In the genomic region with DNA sequence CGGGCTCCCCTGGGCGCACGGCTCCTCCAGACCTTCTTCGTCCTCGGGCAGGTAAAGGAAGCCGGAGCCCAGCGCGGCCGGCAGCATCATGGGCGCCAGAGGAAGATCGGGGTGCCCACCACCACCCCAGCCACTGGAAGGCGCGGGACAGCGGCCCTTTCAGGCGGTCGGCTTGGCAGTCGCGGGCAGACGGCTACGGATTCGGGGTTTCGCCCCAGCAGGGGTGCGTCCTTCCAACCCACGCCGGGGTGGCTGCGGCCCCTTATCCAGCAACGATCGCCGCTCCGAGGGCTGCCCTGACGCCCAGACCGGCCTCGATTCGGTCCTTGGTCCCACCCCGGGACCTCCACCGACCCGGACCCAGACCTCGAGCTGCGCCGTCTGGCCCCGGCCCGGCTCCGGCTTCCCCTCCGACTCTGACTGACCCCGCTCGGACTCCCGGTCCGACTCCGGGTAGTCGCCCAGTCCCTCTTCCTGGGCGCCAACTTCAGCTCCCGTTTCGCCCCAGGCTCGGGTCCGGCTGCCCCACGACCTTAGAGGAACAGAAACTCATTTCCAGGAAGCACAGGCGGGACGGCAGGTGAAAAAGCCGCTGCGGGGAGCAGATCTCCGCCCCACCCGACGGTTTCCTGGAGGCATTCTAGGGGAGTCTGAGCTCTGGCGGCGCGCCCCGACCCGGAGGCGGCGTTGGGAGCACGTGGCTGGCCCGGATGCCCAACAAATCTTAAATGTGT, we compare ENCODE assay signal across 8 cellular contexts. TPM values are rescaled to one million over a fixed set of nuclear protein-coding genes. Genes with fewer than 3 reads are reported as not detected.
DNase-seq lines count a peak whose midpoint lies in the region; ATAC-seq and TF ChIP-seq lines count a peak whose summit lies in the region.

No MANE protein-coding gene starts in this region.

- H3K4ac ChIP-seq in mesenchymal stem cell (ENCODE audit: low read depth in 1 of 2, low read length in 2 of 2) = no peak overlapping the region

- no peak overlapping the region for H3K27ac Mint-ChIP-seq in Caco-2 (ENCODE audit: unreplicated experiment)

- H3K14ac ChIP-seq in mesenchymal stem cell (ENCODE audit: low read length in 2 of 2) = no peak overlapping the region

- H3K27me3 ChIP-seq in mesenchymal stem cell (ENCODE audit: control insufficient read depth in 1 of 2, insufficient read depth in 1 of 2, low read length in 2 of 2) = peaks cover 0 to 19% of the 10 kb centered on the region in 2 experiments
- no peaks in the 10 kb centered on the region for H3K27me3 ChIP-seq in thoracic aorta (replicated peaks; ENCODE audit: insufficient read depth)
- no peaks in the 10 kb centered on the region for H3K27me3 ChIP-seq in Caco-2 (replicated peaks; ENCODE audit: control insufficient read depth, insufficient read depth, low read length)

- H3K27ac ChIP-seq in mesenchymal stem cell (ENCODE audit: low read length, poor library complexity, severe bottlenecking) (no peak overlapping the region), thoracic aorta (no peak overlapping the region)

- H3K36me3 ChIP-seq in mesenchymal stem cell (ENCODE audit: control insufficient read depth in 1 of 2, insufficient read depth in 2 of 2, low read depth in 1 of 2, low read length in 2 of 2) = no peaks in the 10 kb centered on the region
- no peaks in the 10 kb centered on the region for H3K36me3 ChIP-seq in thoracic aorta
- no peaks in the 10 kb centered on the region for H3K36me3 ChIP-seq in Caco-2 (ENCODE audit: control insufficient read depth, insufficient read depth, low read length)

- no peak overlapping the region for H4K8ac ChIP-seq in mesenchymal stem cell (ENCODE audit: low read length)

- no peaks in the 10 kb centered on the region for H3K79me1 ChIP-seq in mesenchymal stem cell (replicated peaks; ENCODE audit: low read length, poor library complexity, severe bottlenecking)

- no peak overlapping the region for H3K18ac ChIP-seq in mesenchymal stem cell (ENCODE audit: low read depth in 1 of 2, low read length in 2 of 2)

- H2BK12ac ChIP-seq in mesenchymal stem cell (ENCODE audit: low read length in 2 of 2) = no peak overlapping the region

- no peaks in the 10 kb centered on the region for H3K4me1 Mint-ChIP-seq in Caco-2 (ENCODE audit: low read depth, unreplicated experiment)

- H3K4me1 ChIP-seq in mesenchymal stem cell (ENCODE audit: control insufficient read depth, insufficient read depth, low read depth, low read length) (peaks cover 3% of the 10 kb centered on the region), thoracic aorta (ENCODE audit: control insufficient read depth in 1 of 2, low read depth in 2 of 2) (peaks cover 0 to 16% of the 10 kb centered on the region in 2 donors), Caco-2 (no peaks in the 10 kb centered on the region)

- CTCF ChIA-PET in Caco-2 (lab: Charles Lee) = interaction anchor here (0.6 kb wide), 1 partner anchor 78 kb away, joined by 3 read pairs; no protein-coding TSS in a partner anchor

- no peak overlapping the region for H3K23ac ChIP-seq in mesenchymal stem cell (ENCODE audit: low read length in 2 of 2)

- no peak overlapping the region for H3K4me2 ChIP-seq in mesenchymal stem cell (ENCODE audit: low read length, poor library complexity, severe bottlenecking)

- no peak overlapping the region for H2AFZ ChIP-seq in mesenchymal stem cell (ENCODE audit: low read depth, low read length)

- no peak overlapping the region for H2BK120ac ChIP-seq in mesenchymal stem cell (ENCODE audit: low read depth, low read length)

- no peak overlapping the region for H2AK5ac ChIP-seq in mesenchymal stem cell (ENCODE audit: low read length, severe bottlenecking)

- H2BK15ac ChIP-seq in mesenchymal stem cell (ENCODE audit: low read depth, poor library complexity, severe bottlenecking) = no peak overlapping the region

- TF ChIP-seq CTCF in astrocyte of the cerebellum (IDR thresholded peaks at IDR 0.05; ENCODE audit: low read depth, low read length, missing control alignments) (no peak), thoracic aorta (IDR thresholded peaks at IDR 0.05) (no peak), Caco-2 (IDR thresholded peaks at IDR 0.05; ENCODE audit: insufficient read depth in 1 of 2, low read depth in 1 of 2, low read length in 1 of 2, severe bottlenecking in 1 of 2, unreplicated experiment in 1 of 2) (no peak)

- no TSS peak for BruUV-seq in Caco-2 (replicated peaks; lab: Mats Ljungman, UMichigan)

- no peak for ATAC-seq in thoracic aorta (ENCODE audit: insufficient number of reproducible peaks, low FRiP score, low read depth)
- no peak for ATAC-seq in HG03139 (IDR thresholded peaks at IDR 0.05; ENCODE audit: unreplicated experiment)

- intact Hi-C loops in Caco-2 (cut with micrococcal nuclease; ENCODE audit: unreplicated experiment) = no loop called here

- no peak overlapping the region for H2BK5ac ChIP-seq in mesenchymal stem cell (ENCODE audit: low read depth, low read length, poor library complexity, severe bottlenecking)

- H4K91ac ChIP-seq in mesenchymal stem cell (ENCODE audit: low read length) = no peak overlapping the region

- 97% methylated on average over 72 of the region's 72 CpGs for WGBS in mesenchymal stem cell

- peak overlapping the region; percentile 32 for H3K9ac ChIP-seq in mesenchymal stem cell (ENCODE audit: low read length)

- no peak overlapping the region for H3K4me3 Mint-ChIP-seq in Caco-2 (ENCODE audit: unreplicated experiment)

- no peaks in the 10 kb centered on the region for H3K9me3 Mint-ChIP-seq in Caco-2 (ENCODE audit: unreplicated experiment)

- DNase-seq in T-helper 1 cell = peak; percentile 8 to 38 (median 22)
- DNase-seq in astrocyte of the cerebellum (ENCODE audit: low read depth) = no peak
- DNase-seq in mesenchymal stem cell = no peak
- DNase-seq in thoracic aorta (ENCODE audit: low spot score) = no peak
- no peak for DNase-seq in NCI-H774 (lab: John Stamatoyannopoulos, UW)
- no peak for DNase-seq in DMS79 treated with DMSO at 0.1 percent for 48 hours (lab: John Stamatoyannopoulos, UW)
- DNase-seq in Caco-2 = no peak

- H3K27me3 Mint-ChIP-seq in Caco-2 (ENCODE audit: insufficient read depth, unreplicated experiment) = no peaks in the 10 kb centered on the region

- no peaks in the 10 kb centered on the region for H3K9me3 ChIP-seq in mesenchymal stem cell (ENCODE audit: control insufficient read depth, low read length)
- no peaks in the 10 kb centered on the region for H3K9me3 ChIP-seq in thoracic aorta
- no peaks in the 10 kb centered on the region for H3K9me3 ChIP-seq in Caco-2

- in situ Hi-C loops in astrocyte of the cerebellum (cut with HindIII; ENCODE audit: low sequenced_read_pairs) = no loop called here

- H3K4me3 ChIP-seq in astrocyte of the cerebellum (ENCODE audit: low read depth, low read length) = peak overlapping the region; percentile 15
- H3K4me3 ChIP-seq in mesenchymal stem cell (ENCODE audit: insufficient read depth in 1 of 2, low read depth in 1 of 2, low read length in 2 of 2) = peak overlapping the region in 1 of 2 experiments; percentile 70
- H3K4me3 ChIP-seq in thoracic aorta = peak overlapping the region; percentile 72
- H3K4me3 ChIP-seq in Caco-2 (ENCODE audit: low read depth, low read length) = no peak overlapping the region

- no peaks in the 10 kb centered on the region for H3K36me3 Mint-ChIP-seq in Caco-2 (ENCODE audit: insufficient read depth, unreplicated experiment)

- POLR2A ChIA-PET in Caco-2 (lab: Charles Lee) = no interaction called here

RNA-seq across cellular contexts. Expression of a gene that starts 30.2 kb away (rescaled TPM):
- polyA plus RNA-seq in mesenchymal stem cell (2013, experiment 1 of 2) = 174 TPM
- polyA plus RNA-seq in mesenchymal stem cell (2013, experiment 2 of 2) = 181 TPM
- total RNA-seq in thoracic aorta (100 to 1,000 TPM in 1 of 2 donors, 10 to 100 TPM in 1; 65.9 to 335 TPM), Caco-2 (2022) (209 and 215 TPM in 2 replicates)

RNA-seq across cellular contexts. Expression of a gene that starts 34.8 kb away (rescaled TPM):
- 1.8 TPM for polyA plus RNA-seq in mesenchymal stem cell (2013, experiment 1 of 2)
- polyA plus RNA-seq in mesenchymal stem cell (2013, experiment 2 of 2) = 1.7 TPM
- total RNA-seq in thoracic aorta = 10 to 100 TPM in 1 of 2 donors, 1 to 10 TPM in 1; 7.9 to 11.5 TPM
- 19.1 and 20.6 TPM in 2 replicates for total RNA-seq in Caco-2 (2022)

RNA-seq across cellular contexts. Expression of a gene that starts 56.3 kb away (rescaled TPM):
- 65.9 TPM for polyA plus RNA-seq in mesenchymal stem cell (2013, experiment 1 of 2)
- polyA plus RNA-seq in mesenchymal stem cell (2013, experiment 2 of 2) = 66.4 TPM
- 10 to 100 TPM; 25.3 to 73.5 TPM for total RNA-seq in thoracic aorta
- total RNA-seq in Caco-2 (2022) = 75.1 and 82.4 TPM in 2 replicates

RNA-seq across cellular contexts. Expression of a gene that starts 58.8 kb away (rescaled TPM):
- polyA plus RNA-seq in mesenchymal stem cell (2013, experiment 1 of 2) = 14.0 TPM
- 14.7 TPM for polyA plus RNA-seq in mesenchymal stem cell (2013, experiment 2 of 2)
- total RNA-seq in thoracic aorta (10 to 100 TPM; 62.1 to 98.6 TPM), Caco-2 (2022) (32.6 and 35.7 TPM in 2 replicates)

Comparison
In these comparisons a context has a peak if more than half of its experiments do, and no peak if none do; other contexts are left out.
1. DNase-seq: peak in T-helper 1 cell (5 of 5); none in astrocyte of the cerebellum (single experiment), mesenchymal stem cell (single experiment), thoracic aorta (single experiment), NCI-H774 (single experiment), DMS79 treated with DMSO at 0.1 percent for 48 hours (single experiment) and Caco-2 (0 of 2).